In genomic region chr2:170084820-170085475, GRCh38 we compare ENCODE assay signal across 14 cellular contexts.
"Had no signal": no experiment of that assay in that cellular context is flagged by ENCODE, and none has a peak within 500 bp of the region (broad histone marks: within the 10 kb centered on the region; RNA-seq: fewer than 3 reads in every experiment).

No MANE protein-coding gene starts in this region.

- DNase-seq: activated CD4-positive, alpha-beta memory T cell treated with anti-CD3 and anti-CD28 coated beads, Interleukin-2, amount 10 ng/mL, durations not matched to agents 7 days and 5 days; activated CD8-positive, alpha-beta memory T cell treated with anti-CD3 and anti-CD28 coated beads, Interleukin-2, amount 50 U/mL, for 4 hours; aorta; dermis blood vessel endothelial cell; effector memory CD8-positive, alpha-beta T cell; head of caudate nucleus; immature natural killer cell; mesendoderm; nucleus accumbens; stimulated activated CD4-positive, alpha-beta T cell treated with anti-CD3 and anti-CD28 coated beads, Interleukin-2, amount 100 ng/mL, for 48 hours; stimulated activated naive B cell treated with anti-CD40 and anti-IgM and Interleukin-4, amounts not matched to agents 10 μg/mL and 1 μg/mL and 100 μg/mL, for 72 hours; trophoblast cell had no signal

- H3K9me3 ChIP-seq: suprapubic skin had no signal

- H3K27me3 ChIP-seq: suprapubic skin had no signal

- H3K27ac ChIP-seq: suprapubic skin, VCaP had no signal

- H3K4me3 ChIP-seq: suprapubic skin had no signal

- ATAC-seq: effector memory CD8-positive, alpha-beta T cell; stimulated activated naive B cell treated with anti-CD40 and anti-IgM and Interleukin-4, amounts not matched to agents 10 μg/mL and 1 μg/mL and 100 μg/mL, for 72 hours had no signal
